In genomic region chr10:100370976-100371706, GRCh38 we compare ENCODE assay signal across 1 cellular context.
TF ChIP-seq lines count a peak whose summit lies in the region.

No MANE protein-coding gene starts in this region.

TF ChIP-seq in HepG2, 621 proteins besides CTCF, POLR2A, EP300 and RAD21 (continues in another document):
- no peak for TF ChIP-seq NFE2 (CRISPR knock-in tag; IDR thresholded peaks at IDR 0.05)
- peak; percentile 25; the same call in 1 of the 2 replicates for TF ChIP-seq CEBPG (CRISPR knock-in tag; IDR thresholded peaks at IDR 0.05)
- TF ChIP-seq MAFF (IDR thresholded peaks at IDR 0.05; ENCODE audit: low read depth, low read length): 0 out of 2 replicates have a peak, but pooled peaks have one; percentile 1
- TF ChIP-seq HCFC1 (IDR thresholded peaks at IDR 0.05; ENCODE audit: low read depth, low read length): no peak
- TF ChIP-seq SSRP1 (CRISPR knock-in tag; IDR thresholded peaks at IDR 0.05): no peak
- no peak for TF ChIP-seq ZNF256 (CRISPR knock-in tag; conservative IDR thresholded peaks at IDR 0.05)
- peak; percentile 66 for TF ChIP-seq TFDP2 (CRISPR knock-in tag; IDR thresholded peaks at IDR 0.05)
- TF ChIP-seq RBFOX2 (IDR thresholded peaks at IDR 0.05; ENCODE audit: low read depth, low read length): peak; percentile 62
- TF ChIP-seq ZNF839 (CRISPR knock-in tag; IDR thresholded peaks at IDR 0.05; ENCODE audit: borderline replicate concordance): no peak
- TF ChIP-seq, protein P1, sequence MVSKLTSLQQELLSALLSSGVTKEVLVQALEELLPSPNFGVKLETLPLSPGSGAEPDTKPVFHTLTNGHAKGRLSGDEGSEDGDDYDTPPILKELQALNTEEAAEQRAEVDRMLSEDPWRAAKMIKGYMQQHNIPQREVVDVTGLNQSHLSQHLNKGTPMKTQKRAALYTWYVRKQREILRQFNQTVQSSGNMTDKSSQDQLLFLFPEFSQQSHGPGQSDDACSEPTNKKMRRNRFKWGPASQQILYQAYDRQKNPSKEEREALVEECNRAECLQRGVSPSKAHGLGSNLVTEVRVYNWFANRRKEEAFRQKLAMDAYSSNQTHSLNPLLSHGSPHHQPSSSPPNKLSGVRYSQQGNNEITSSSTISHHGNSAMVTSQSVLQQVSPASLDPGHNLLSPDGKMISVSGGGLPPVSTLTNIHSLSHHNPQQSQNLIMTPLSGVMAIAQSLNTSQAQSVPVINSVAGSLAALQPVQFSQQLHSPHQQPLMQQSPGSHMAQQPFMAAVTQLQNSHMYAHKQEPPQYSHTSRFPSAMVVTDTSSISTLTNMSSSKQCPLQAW (CRISPR knock-in tag; IDR thresholded peaks at IDR 0.05): peak; percentile 42; the same call in 1 of the 2 replicates
- TF ChIP-seq GATA4 (IDR thresholded peaks at IDR 0.05; ENCODE audit: borderline replicate concordance, low read depth): 0 out of 2 replicates have a peak, but pooled peaks have one; percentile 61
- TF ChIP-seq, protein P2, sequence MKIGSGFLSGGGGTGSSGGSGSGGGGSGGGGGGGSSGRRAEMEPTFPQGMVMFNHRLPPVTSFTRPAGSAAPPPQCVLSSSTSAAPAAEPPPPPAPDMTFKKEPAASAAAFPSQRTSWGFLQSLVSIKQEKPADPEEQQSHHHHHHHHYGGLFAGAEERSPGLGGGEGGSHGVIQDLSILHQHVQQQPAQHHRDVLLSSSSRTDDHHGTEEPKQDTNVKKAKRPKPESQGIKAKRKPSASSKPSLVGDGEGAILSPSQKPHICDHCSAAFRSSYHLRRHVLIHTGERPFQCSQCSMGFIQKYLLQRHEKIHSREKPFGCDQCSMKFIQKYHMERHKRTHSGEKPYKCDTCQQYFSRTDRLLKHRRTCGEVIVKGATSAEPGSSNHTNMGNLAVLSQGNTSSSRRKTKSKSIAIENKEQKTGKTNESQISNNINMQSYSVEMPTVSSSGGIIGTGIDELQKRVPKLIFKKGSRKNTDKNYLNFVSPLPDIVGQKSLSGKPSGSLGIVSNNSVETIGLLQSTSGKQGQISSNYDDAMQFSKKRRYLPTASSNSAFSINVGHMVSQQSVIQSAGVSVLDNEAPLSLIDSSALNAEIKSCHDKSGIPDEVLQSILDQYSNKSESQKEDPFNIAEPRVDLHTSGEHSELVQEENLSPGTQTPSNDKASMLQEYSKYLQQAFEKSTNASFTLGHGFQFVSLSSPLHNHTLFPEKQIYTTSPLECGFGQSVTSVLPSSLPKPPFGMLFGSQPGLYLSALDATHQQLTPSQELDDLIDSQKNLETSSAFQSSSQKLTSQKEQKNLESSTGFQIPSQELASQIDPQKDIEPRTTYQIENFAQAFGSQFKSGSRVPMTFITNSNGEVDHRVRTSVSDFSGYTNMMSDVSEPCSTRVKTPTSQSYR (CRISPR knock-in tag; IDR thresholded peaks at IDR 0.05; ENCODE audit: borderline replicate concordance): peak; percentile 99
- TF ChIP-seq BRD4 (CRISPR knock-in tag; IDR thresholded peaks at IDR 0.05): peak; percentile 90
- TF ChIP-seq MAZ (IDR thresholded peaks at IDR 0.05; ENCODE audit: borderline replicate concordance, low read depth, low read length): peak; percentile 38; the same call in 1 of the 2 replicates
- TF ChIP-seq MAZ (CRISPR knock-in tag; IDR thresholded peaks at IDR 0.05; ENCODE audit: low read depth): no peak
- TF ChIP-seq ATAD3A (CRISPR knock-in tag; IDR thresholded peaks at IDR 0.05): no peak
- TF ChIP-seq ZNF780A (CRISPR knock-in tag; IDR thresholded peaks at IDR 0.05): 0 out of 2 replicates have a peak, but pooled peaks have one; percentile 69
- TF ChIP-seq HOXA5 (CRISPR knock-in tag; IDR thresholded peaks at IDR 0.05): no peak
- peak; percentile 68; the same call in 1 of the 2 replicates for TF ChIP-seq DR1 (CRISPR knock-in tag; IDR thresholded peaks at IDR 0.05)
- TF ChIP-seq THAP11 (CRISPR knock-in tag; IDR thresholded peaks at IDR 0.05): peak; percentile 57; the same call in 1 of the 2 replicates
- TF ChIP-seq SALL1 (CRISPR knock-in tag; IDR thresholded peaks at IDR 0.05): peak; percentile 93
- TF ChIP-seq MIXL1 (CRISPR knock-in tag; IDR thresholded peaks at IDR 0.05): 0 out of 2 replicates have a peak, but pooled peaks have one; percentile 35
- TF ChIP-seq YEATS2 (CRISPR knock-in tag; IDR thresholded peaks at IDR 0.05; ENCODE audit: borderline replicate concordance): peak; percentile 45; the same call in 1 of the 2 replicates
- no peak for TF ChIP-seq SOX6 (IDR thresholded peaks at IDR 0.05)
- peak; percentile 70 for TF ChIP-seq SOX6 (CRISPR knock-in tag; IDR thresholded peaks at IDR 0.05)
- TF ChIP-seq XBP1 (CRISPR knock-in tag; IDR thresholded peaks at IDR 0.05): no peak
- TF ChIP-seq ZNF121 (CRISPR knock-in tag; IDR thresholded peaks at IDR 0.05): peak; percentile 52; the same call in 1 of the 2 replicates
- TF ChIP-seq USF2 (IDR thresholded peaks at IDR 0.05; ENCODE audit: low read depth, low read length): no peak
- no peak for TF ChIP-seq USF2 (CRISPR knock-in tag; IDR thresholded peaks at IDR 0.05; ENCODE audit: borderline replicate concordance)
- no peak for TF ChIP-seq U2AF2 (IDR thresholded peaks at IDR 0.05; ENCODE audit: low read depth, low read length)
- TF ChIP-seq XRCC5 (optimal IDR thresholded peaks at IDR 0.05; ENCODE audit: low read length): peak; percentile 87
- TF ChIP-seq ATF4 (CRISPR knock-in tag; IDR thresholded peaks at IDR 0.05): peak in 1 of 2 experiments; percentile 37; a peak in 2 of 4 replicates
- TF ChIP-seq FOSL2 (CRISPR knock-in tag; IDR thresholded peaks at IDR 0.05): peak; percentile 92
- peak; percentile 79 for TF ChIP-seq MED13 (CRISPR knock-in tag; IDR thresholded peaks at IDR 0.05)
- TF ChIP-seq ZKSCAN5 (CRISPR knock-in tag; IDR thresholded peaks at IDR 0.05): peak; percentile 76; the same call in 1 of the 2 replicates
- peak; percentile 57; the same call in 1 of the 2 replicates for TF ChIP-seq SPEN (CRISPR knock-in tag; IDR thresholded peaks at IDR 0.05; ENCODE audit: low read depth)
- no peak for TF ChIP-seq ZSCAN29 (CRISPR knock-in tag; conservative IDR thresholded peaks at IDR 0.05)
- no peak for TF ChIP-seq ZBTB40 (IDR thresholded peaks at IDR 0.05)
- peak; percentile 68; the same call in 1 of the 2 replicates for TF ChIP-seq ZBTB40 (CRISPR knock-in tag; IDR thresholded peaks at IDR 0.05)
- peak; percentile 35; the same call in 1 of the 2 replicates for TF ChIP-seq KDM4B (CRISPR knock-in tag; IDR thresholded peaks at IDR 0.05)
- peak; percentile 45; the same call in 1 of the 2 replicates for TF ChIP-seq THAP9 (CRISPR knock-in tag; IDR thresholded peaks at IDR 0.05; ENCODE audit: borderline replicate concordance)
- peak; percentile 58 for TF ChIP-seq GATAD1 (CRISPR knock-in tag; IDR thresholded peaks at IDR 0.05)
